Comparison of ENCODE assay signal across 17 cellular contexts in the genomic region with DNA sequence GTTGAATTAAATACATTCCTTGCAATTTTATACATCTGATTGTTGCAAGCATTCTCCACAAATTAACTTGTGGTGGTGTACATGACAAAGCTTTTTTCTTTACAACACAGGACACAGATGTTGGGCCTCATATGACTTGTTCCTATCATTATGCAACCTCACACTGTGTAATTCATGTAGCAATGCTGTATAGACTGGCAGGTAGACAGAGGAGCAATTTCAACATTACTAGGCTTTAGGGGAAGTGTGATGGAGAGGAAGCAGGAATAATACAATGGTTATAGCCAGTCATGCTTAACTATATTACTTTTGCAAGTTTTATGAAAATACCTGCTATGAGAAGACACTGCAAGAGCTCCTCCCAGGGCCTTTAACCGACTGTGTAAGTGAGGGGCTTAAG.
DNase-seq lines count a peak whose midpoint lies in the region; ATAC-seq, FAIRE-seq and TF ChIP-seq lines count a peak whose summit lies in the region.
"Had no signal": no experiment of that assay in that cellular context is flagged by ENCODE, and none has a peak within 500 bp of the region (broad histone marks: within the 10 kb centered on the region; RNA-seq: fewer than 3 reads in every experiment).

No MANE protein-coding gene starts in this region.

- no peaks in the 10 kb centered on the region for H3K27me3 Mint-ChIP-seq in activated CD8-positive, alpha-beta T cell treated with anti-CD3 and anti-CD28 coated beads for 36 hours
- H3K27me3 Mint-ChIP-seq in natural killer cell treated with Interleukin-12 subunit alpha and Interleukin-12 subunit beta and Interleukin-15 and Interleukin-18, amount 100 ng/mL, for 72 hours: no peaks in the 10 kb centered on the region
- H3K27me3 Mint-ChIP-seq: B cell, T-cell had no signal

- H3K79me2 ChIP-seq in OCI-LY1 (ENCODE audit: insufficient read depth, low read length) (no peaks in the 10 kb centered on the region), HepG2 (ENCODE audit: insufficient read depth, low read length) (no peaks in the 10 kb centered on the region)

- H3K9ac ChIP-seq in OCI-LY1 (ENCODE audit: low read length) (peak overlapping the region; percentile 6; the same call in 1 of the 2 replicates), HepG2 (ENCODE audit: insufficient read depth, low read depth, low read length) (no peak overlapping the region)

- peak; percentile 89 to 97 for DNase-seq in HL-60 (ENCODE audit: low read depth in 1 of 2, low spot score in 1 of 2)
- DNase-seq in MV-4-11 (lab: John Stamatoyannopoulos, UW): peak; percentile 49
- no peak for DNase-seq in HepG2 (ENCODE audit: low spot score)
- DNase-seq in activated CD8-positive, alpha-beta T cell treated with anti-CD3 and anti-CD28 coated beads for 36 hours: no peak
- DNase-seq in NCI-H226: no peak
- DNase-seq in natural killer cell treated with Interleukin-12 subunit alpha and Interleukin-12 subunit beta and Interleukin-15 and Interleukin-18, amount 100 ng/mL, for 72 hours (ENCODE audit: low spot score): no peak
- DNase-seq: DMS 273 treated with DMSO at 0.1 percent for 48 hours, NCI-H1048, NCI-H1436, NCI-H2029, NCI-H446 treated with DMSO at 0.1 percent for 48 hours, T-cell had no signal

- H3K9me3 ChIP-seq in OCI-LY1 (ENCODE audit: low read length) (0 out of 2 replicates have a peak, but pooled peaks cover 5% of the 10 kb centered on the region), HepG2 (ENCODE audit: low read length) (peaks cover 66% of the 10 kb centered on the region)

- no peaks in the 10 kb centered on the region for H3K4me1 Mint-ChIP-seq in activated CD8-positive, alpha-beta T cell treated with anti-CD3 and anti-CD28 coated beads for 36 hours (ENCODE audit: low read depth)
- no peaks in the 10 kb centered on the region for H3K4me1 Mint-ChIP-seq in natural killer cell treated with Interleukin-12 subunit alpha and Interleukin-12 subunit beta and Interleukin-15 and Interleukin-18, amount 100 ng/mL, for 72 hours (ENCODE audit: low read depth in 2 of 2)
- H3K4me1 Mint-ChIP-seq: B cell, T-cell had no signal

- H3K9me3 Mint-ChIP-seq in activated CD8-positive, alpha-beta T cell treated with anti-CD3 and anti-CD28 coated beads for 36 hours: peaks cover 5% of the 10 kb centered on the region
- peaks cover 19% of the 10 kb centered on the region for H3K9me3 Mint-ChIP-seq in natural killer cell treated with Interleukin-12 subunit alpha and Interleukin-12 subunit beta and Interleukin-15 and Interleukin-18, amount 100 ng/mL, for 72 hours

- H3K36me3 Mint-ChIP-seq in activated CD8-positive, alpha-beta T cell treated with anti-CD3 and anti-CD28 coated beads for 36 hours (ENCODE audit: low read depth): no peaks in the 10 kb centered on the region
- H3K36me3 Mint-ChIP-seq in natural killer cell treated with Interleukin-12 subunit alpha and Interleukin-12 subunit beta and Interleukin-15 and Interleukin-18, amount 100 ng/mL, for 72 hours: no peaks in the 10 kb centered on the region
- H3K36me3 Mint-ChIP-seq: T-cell had no signal

- H3K27ac ChIP-seq in HL-60 (replicated peaks): peak overlapping the region; percentile 65
- H3K27ac ChIP-seq in OCI-LY1 (ENCODE audit: low read depth, low read length, poor library complexity, severe bottlenecking): peak overlapping the region; percentile 33
- no peak overlapping the region for H3K27ac ChIP-seq in HepG2 (ENCODE audit: extremely low read length, insufficient read depth, low read length)

- H3K4me3 ChIP-seq in HL-60 (replicated peaks; ENCODE audit: insufficient read depth, low read length): no peak overlapping the region
- no peak overlapping the region for H3K4me3 ChIP-seq in OCI-LY1 (ENCODE audit: low read depth, low read length, poor library complexity, severe bottlenecking)
- no peak overlapping the region for H3K4me3 ChIP-seq in HepG2 (replicated peaks in 1 of 3; ENCODE audit: insufficient read depth in 1 of 3, low read depth in 2 of 3, low read length in 3 of 3)
- H3K4me3 ChIP-seq: K562 had no signal

- no peak for TF ChIP-seq RAD21 in HepG2 (CRISPR knock-in tag; IDR thresholded peaks at IDR 0.05)

- no peak for ATAC-seq in HepG2
- ATAC-seq in activated CD8-positive, alpha-beta T cell treated with anti-CD3 and anti-CD28 coated beads for 36 hours: no peak
- no peak for ATAC-seq in natural killer cell treated with Interleukin-12 subunit alpha and Interleukin-12 subunit beta and Interleukin-15 and Interleukin-18, amount 100 ng/mL, for 72 hours
- ATAC-seq: HCT116, K562, T-cell had no signal

- no TSS peak for BruUV-seq in HepG2 (replicated peaks; lab: Mats Ljungman, UMichigan)

- CTCF ChIA-PET in HepG2 (lab: Yijun Ruan, JAX; ENCODE audit: low intra/inter-chr PET ratio, low total read pairs): no interaction called here
- CTCF ChIA-PET in activated CD8-positive, alpha-beta T cell treated with anti-CD3 and anti-CD28 coated beads for 36 hours (lab: Charles Lee): no interaction called here

- intact Hi-C loops in HepG2 (cut with micrococcal nuclease; ENCODE audit: unreplicated experiment): no loop called here
- intact Hi-C loops in activated CD8-positive, alpha-beta T cell treated with anti-CD3 and anti-CD28 coated beads for 36 hours (cut with micrococcal nuclease): no loop called here

- no peaks in the 10 kb centered on the region for H3F3A ChIP-seq in OCI-LY1 (ENCODE audit: insufficient read depth, low read length)

- no peak overlapping the region for H3K4me3 Mint-ChIP-seq in activated CD8-positive, alpha-beta T cell treated with anti-CD3 and anti-CD28 coated beads for 36 hours
- H3K4me3 Mint-ChIP-seq in natural killer cell treated with Interleukin-12 subunit alpha and Interleukin-12 subunit beta and Interleukin-15 and Interleukin-18, amount 100 ng/mL, for 72 hours: no peak overlapping the region
- H3K4me3 Mint-ChIP-seq: B cell, T-cell had no signal

- POLR2A ChIA-PET in HepG2 (lab: Yijun Ruan, JAX): no interaction called here
- POLR2A ChIA-PET in activated CD8-positive, alpha-beta T cell treated with anti-CD3 and anti-CD28 coated beads for 36 hours (lab: Charles Lee): no interaction called here

- H3K4me1 ChIP-seq in OCI-LY1 (ENCODE audit: insufficient read depth, low read length, severe bottlenecking) (peaks cover 36% of the 10 kb centered on the region), HepG2 (ENCODE audit: insufficient read depth, low read length) (no peaks in the 10 kb centered on the region)

- H3K4me2 ChIP-seq in OCI-LY1 (ENCODE audit: low read length) (peak overlapping the region; percentile 20), HepG2 (ENCODE audit: low read depth, low read length) (no peak overlapping the region)

- no peaks in the 10 kb centered on the region for H3K27me3 ChIP-seq in HL-60 (ENCODE audit: insufficient read depth, poor library complexity, severe bottlenecking)
- no peaks in the 10 kb centered on the region for H3K27me3 ChIP-seq in OCI-LY1 (ENCODE audit: insufficient read depth, low read length)
- H3K27me3 ChIP-seq in HepG2 (ENCODE audit: control insufficient read depth in 1 of 2, insufficient read depth in 2 of 2, low read length in 2 of 2): no peaks in the 10 kb centered on the region

- TF ChIP-seq EP300 in HepG2 (IDR thresholded peaks at IDR 0.05; ENCODE audit: low read depth in 2 of 2, low read length in 2 of 2) (no peak), HepG2 (CRISPR knock-in tag; IDR thresholded peaks at IDR 0.05; ENCODE audit: borderline replicate concordance) (no peak)

- TF ChIP-seq CTCF in HL-60 (IDR thresholded peaks at IDR 0.05; ENCODE audit: insufficient read depth, low read length) (no peak), OCI-LY1 (IDR thresholded peaks at IDR 0.05; ENCODE audit: low read length) (no peak), HepG2 (CRISPR knock-in tag; IDR thresholded peaks at IDR 0.05) (no peak)
- no peak for TF ChIP-seq CTCF in activated CD8-positive, alpha-beta T cell treated with anti-CD3 and anti-CD28 coated beads for 36 hours (IDR thresholded peaks at IDR 0.05)

- no peak for TF ChIP-seq POLR2A in HepG2 (IDR thresholded peaks at IDR 0.05; ENCODE audit: insufficient read depth in 1 of 2, low read depth in 2 of 2, low read length in 2 of 2)

- WGBS in HepG2 (ENCODE audit: low lambda C conversion rate): 0% methylated on average over 1 of the region's 1 CpG

- H3K9me2 ChIP-seq in OCI-LY1 (ENCODE audit: low read depth, low read length): no peaks in the 10 kb centered on the region

- no peak overlapping the region for H3K27ac Mint-ChIP-seq in activated CD8-positive, alpha-beta T cell treated with anti-CD3 and anti-CD28 coated beads for 36 hours
- H3K27ac Mint-ChIP-seq in natural killer cell treated with Interleukin-12 subunit alpha and Interleukin-12 subunit beta and Interleukin-15 and Interleukin-18, amount 100 ng/mL, for 72 hours: no peak overlapping the region
- H3K27ac Mint-ChIP-seq: B cell, T-cell had no signal

- H3K36me3 ChIP-seq in OCI-LY1 (ENCODE audit: insufficient read depth, low read length): no peaks in the 10 kb centered on the region
- H3K36me3 ChIP-seq in HepG2 (replicated peaks in 1 of 2; ENCODE audit: control insufficient read depth in 1 of 2, insufficient read depth in 2 of 2, low read length in 2 of 2): no peaks in the 10 kb centered on the region

- H4K20me1 ChIP-seq in OCI-LY1 (ENCODE audit: insufficient read depth, low read length) (no peaks in the 10 kb centered on the region), HepG2 (ENCODE audit: insufficient read depth, low read length) (no peaks in the 10 kb centered on the region)

- FAIRE-seq in HepG2 (lab: Jason Lieb, UNC): no peak
- FAIRE-seq: G401.6, K562 had no signal

- in situ Hi-C loops in HepG2 (cut with HindIII; ENCODE audit: extremely low pct_ligation_motif_present, low pct_unique_long_range_greater_than_20kb): no loop called here

- H2AFZ ChIP-seq in OCI-LY1 (ENCODE audit: low read length) (peak overlapping the region; percentile 17; the same call in 1 of the 2 replicates), HepG2 (ENCODE audit: low read length) (no peak overlapping the region)

Comparison
In these comparisons a context has a peak if more than half of its experiments do, and no peak if none do; other contexts are left out.
1. DNase-seq: peak in HL-60 (2 of 2) and MV-4-11 (single experiment); none in HepG2 (single experiment), activated CD8-positive, alpha-beta T cell treated with anti-CD3 and anti-CD28 coated beads for 36 hours (single experiment), NCI-H226 (single experiment) and natural killer cell treated with Interleukin-12 subunit alpha and Interleukin-12 subunit beta and Interleukin-15 and Interleukin-18, amount 100 ng/mL, for 72 hours (single experiment).